In genomic region chr4:146113171-146113570, GRCh38 we compare ENCODE assay signal across 19 cellular contexts.
A peak's percentile ranks its signal among the peaks of the same experiment; 100 is the strongest.
DNase-seq lines count a peak whose midpoint lies in the region; ATAC-seq, FAIRE-seq and TF ChIP-seq lines count a peak whose summit lies in the region.
"Had no signal": no experiment of that assay in that cellular context is flagged by ENCODE, and none has a peak within 500 bp of the region (broad histone marks: within the 10 kb centered on the region; RNA-seq: fewer than 3 reads in every experiment).

No MANE protein-coding gene starts in this region.

- peak; percentile 67 for FAIRE-seq in GM12891 (lab: Jason Lieb, UNC)
- FAIRE-seq: A204.1 had no signal

- H3K4me2 ChIP-seq in OCI-LY3 (ENCODE audit: low read length), result peak overlapping the region; percentile 73

- H3K4me3 ChIP-seq in OCI-LY3 (ENCODE audit: low read length) (no peak overlapping the region), esophagus muscularis mucosa (no peak overlapping the region), upper lobe of right lung (no peak overlapping the region), WERI-Rb-1 (ENCODE audit: low read depth, low read length) (no peak overlapping the region)

- H3K27me3 ChIP-seq in OCI-LY3 (ENCODE audit: low read depth, low read length), result peaks cover 32% of the 10 kb centered on the region
- no peaks in the 10 kb centered on the region for H3K27me3 ChIP-seq in esophagus muscularis mucosa
- H3K27me3 ChIP-seq in upper lobe of right lung, result no peaks in the 10 kb centered on the region
- no peaks in the 10 kb centered on the region for H3K27me3 ChIP-seq in WERI-Rb-1 (ENCODE audit: insufficient read depth, low read depth, severe bottlenecking)

- TF ChIP-seq POLR2A in GM12891 (IDR thresholded peaks at IDR 0.05; ENCODE audit: low read depth, low read length), result no peak
- no peak for TF ChIP-seq POLR2A in esophagus muscularis mucosa (IDR thresholded peaks at IDR 0.05; ENCODE audit: low read depth)

- H3K27ac ChIP-seq in OCI-LY3 (ENCODE audit: low read length) (no peak overlapping the region), esophagus muscularis mucosa (replicated peaks in 1 of 4) (no peak overlapping the region), upper lobe of right lung (no peak overlapping the region), WERI-Rb-1 (no peak overlapping the region)
- H3K27ac ChIP-seq: C4-2B had no signal

- H3K9me3 ChIP-seq in OCI-LY3 (ENCODE audit: insufficient read depth, low read length), result no peaks in the 10 kb centered on the region
- H3K9me3 ChIP-seq in esophagus muscularis mucosa, result no peaks in the 10 kb centered on the region
- no peaks in the 10 kb centered on the region for H3K9me3 ChIP-seq in upper lobe of right lung
- H3K9me3 ChIP-seq in WERI-Rb-1 (ENCODE audit: severe bottlenecking), result no peaks in the 10 kb centered on the region

- ATAC-seq in upper lobe of right lung (peak; percentile 50), sciatic nerve (no peak), HG03108 (IDR thresholded peaks at IDR 0.05; ENCODE audit: unreplicated experiment) (no peak)
- ATAC-seq: HCT116 had no signal

- no peaks in the 10 kb centered on the region for H4K20me1 ChIP-seq in OCI-LY3 (ENCODE audit: insufficient read depth, low read length)

- H3K79me2 ChIP-seq in OCI-LY3 (ENCODE audit: low read length), result no peaks in the 10 kb centered on the region

- intact Hi-C loops in esophagus muscularis mucosa (cut with DNase I), result no loop called here
- intact Hi-C loops in upper lobe of right lung (cut with DNase I), result no loop called here
- intact Hi-C loops in sciatic nerve (cut with DNase I), result no loop called here

- H2AFZ ChIP-seq in OCI-LY3 (ENCODE audit: low read depth, low read length), result no peak overlapping the region

- no peak for TF ChIP-seq EP300 in esophagus muscularis mucosa (IDR thresholded peaks at IDR 0.05)

- H3K9ac ChIP-seq in OCI-LY3 (ENCODE audit: low read length), result no peak overlapping the region; the same call in 1 of the 2 replicates

- TF ChIP-seq CTCF in OCI-LY3 (IDR thresholded peaks at IDR 0.05; ENCODE audit: low read depth, low read length), result no peak
- TF ChIP-seq CTCF in esophagus muscularis mucosa (IDR thresholded peaks at IDR 0.05), result no peak
- TF ChIP-seq CTCF in upper lobe of right lung (IDR thresholded peaks at IDR 0.05), result no peak
- no peak for TF ChIP-seq CTCF in WERI-Rb-1 (IDR thresholded peaks at IDR 0.05; ENCODE audit: low read depth, low read length)

- no peaks in the 10 kb centered on the region for H3K36me3 ChIP-seq in OCI-LY3 (replicated peaks; ENCODE audit: low read depth, low read length)
- H3K36me3 ChIP-seq in esophagus muscularis mucosa, result no peaks in the 10 kb centered on the region
- no peaks in the 10 kb centered on the region for H3K36me3 ChIP-seq in upper lobe of right lung
- no peaks in the 10 kb centered on the region for H3K36me3 ChIP-seq in WERI-Rb-1

- H3K4me1 ChIP-seq in OCI-LY3 (ENCODE audit: low read length), result peaks cover 39% of the 10 kb centered on the region
- no peaks in the 10 kb centered on the region for H3K4me1 ChIP-seq in esophagus muscularis mucosa
- no peaks in the 10 kb centered on the region for H3K4me1 ChIP-seq in upper lobe of right lung

- WGBS in esophagus muscularis mucosa, result 89% methylated on average over 10 of the region's 10 CpGs

- DNase-seq in GM12891 (ENCODE audit: insufficient read length, low spot score) (no peak), esophagus muscularis mucosa (ENCODE audit: extremely low spot score) (peak; percentile 90), upper lobe of right lung (no peak), WERI-Rb-1 (no peak), sciatic nerve (ENCODE audit: low spot score) (no peak)
- DNase-seq: ACHN; Calu3; CD4-positive, alpha-beta memory T cell; DMS79 treated with DMSO at 0.1 percent for 48 hours; GF-D8; GOT3; H7; HFFc6; KG1 had no signal

TF ChIP-seq in GM12891, 5 proteins besides CTCF, POLR2A, EP300 and RAD21:
- TF ChIP-seq PAX5 (IDR thresholded peaks at IDR 0.05; ENCODE audit: insufficient read depth, low read length, severe bottlenecking), result no peak
- no peak for TF ChIP-seq TAF1 (IDR thresholded peaks at IDR 0.05; ENCODE audit: low read depth, low read length)
- TF ChIP-seq POU2F2 (IDR thresholded peaks at IDR 0.05; ENCODE audit: low read depth, low read length), result no peak
